In the genomic region with DNA sequence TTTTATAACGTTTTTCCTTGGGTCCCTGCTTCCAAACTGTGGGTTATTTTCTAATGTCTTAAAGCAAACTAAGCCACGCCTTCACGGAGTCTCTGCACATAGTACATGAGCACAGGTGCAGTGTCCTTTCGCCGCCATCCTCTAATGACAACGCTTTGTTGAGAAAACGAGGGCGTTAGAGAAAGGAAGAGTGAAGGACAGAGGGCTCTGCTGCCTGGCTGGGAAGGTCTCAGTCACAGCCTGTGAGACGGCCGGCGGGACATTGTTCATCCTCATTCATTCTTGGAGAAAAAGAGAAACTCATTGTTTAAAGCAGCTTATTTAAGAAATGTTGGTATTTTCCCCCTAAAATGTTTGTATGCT, we compare ENCODE assay signal across 10 cellular contexts. TPM values are rescaled to one million over a fixed set of nuclear protein-coding genes. Genes with fewer than 3 reads are reported as not detected.
DNase-seq lines count a peak whose midpoint lies in the region; ATAC-seq and TF ChIP-seq lines count a peak whose summit lies in the region.
"Had no signal": no experiment of that assay in that cellular context is flagged by ENCODE, and none has a peak within 500 bp of the region (broad histone marks: within the 10 kb centered on the region; RNA-seq: fewer than 3 reads in every experiment).

No MANE protein-coding gene starts in this region.

- H3K4me3 Mint-ChIP-seq in mesothelial cell of epicardium: peak overlapping the region; percentile 51
- H3K4me3 Mint-ChIP-seq in naive thymus-derived CD8-positive, alpha-beta T cell: peak overlapping the region in 1 of 10 donors; percentile 51

- no peak overlapping the region for H3K27ac ChIP-seq in brain microvascular endothelial cell

- in situ Hi-C loops in brain microvascular endothelial cell (cut with HindIII; ENCODE audit: low pct_ligation_motif_present, low sequenced_read_pairs): no loop called here

- H3K9me3 Mint-ChIP-seq in mesothelial cell of epicardium: no peaks in the 10 kb centered on the region
- H3K9me3 Mint-ChIP-seq in naive thymus-derived CD8-positive, alpha-beta T cell: no peaks in the 10 kb centered on the region
- H3K9me3 Mint-ChIP-seq: CD14-positive monocyte had no signal

- no peak for TF ChIP-seq CTCF in brain microvascular endothelial cell (IDR thresholded peaks at IDR 0.05; ENCODE audit: low read depth, low read length, missing control alignments)
- TF ChIP-seq CTCF in mesothelial cell of epicardium (IDR thresholded peaks at IDR 0.05; ENCODE audit: unreplicated experiment): no peak

- peak overlapping the region; percentile 39 for H3K4me3 ChIP-seq in brain microvascular endothelial cell (ENCODE audit: low read depth, low read length)

- H3K27ac Mint-ChIP-seq in mesothelial cell of epicardium: no peak overlapping the region
- no peak overlapping the region for H3K27ac Mint-ChIP-seq in naive thymus-derived CD8-positive, alpha-beta T cell
- H3K27ac Mint-ChIP-seq: CD14-positive monocyte had no signal

- H3K4me1 Mint-ChIP-seq in mesothelial cell of epicardium: peaks cover 9% of the 10 kb centered on the region
- peaks cover 2 to 11% (median 5%) of the 10 kb centered on the region in 4 donors for H3K4me1 Mint-ChIP-seq in naive thymus-derived CD8-positive, alpha-beta T cell

- ATAC-seq in left ventricle myocardium superior (peak; percentile 22), HG02798 (IDR thresholded peaks at IDR 0.05; ENCODE audit: poor library complexity, unreplicated experiment) (no peak), GM18498 (IDR thresholded peaks at IDR 0.05; ENCODE audit: unreplicated experiment) (no peak)
- ATAC-seq in naive thymus-derived CD8-positive, alpha-beta T cell: no peak

- no peaks in the 10 kb centered on the region for H3K36me3 Mint-ChIP-seq in mesothelial cell of epicardium
- no peaks in the 10 kb centered on the region for H3K36me3 Mint-ChIP-seq in naive thymus-derived CD8-positive, alpha-beta T cell
- H3K36me3 Mint-ChIP-seq: CD14-positive monocyte had no signal

- no peaks in the 10 kb centered on the region for H3K36me3 ChIP-seq in brain microvascular endothelial cell (replicated peaks)

- POLR2A ChIA-PET in naive thymus-derived CD8-positive, alpha-beta T cell (lab: Charles Lee): interaction anchor here (0.6 kb wide), 1 partner anchor 119 kb away, joined by 4 read pairs; no protein-coding TSS in a partner anchor

- intact Hi-C loops in left ventricle myocardium superior (cut with micrococcal nuclease) (loop anchor here (5.0 kb wide), 2 partner anchors 154 to 209 kb away; no protein-coding TSS in a partner anchor), cardiac septum (cut with DNase I) (loop anchor here (2.0 to 10.0 kb wide), 5 partner anchors 59 to 218 kb away; partner anchors contain the start of gene EEF1AKMT1)

- H3K27me3 Mint-ChIP-seq in mesothelial cell of epicardium (ENCODE audit: low read depth): peaks cover 3% of the 10 kb centered on the region
- peaks cover 0 to 8% (median 2%) of the 10 kb centered on the region in 5 donors for H3K27me3 Mint-ChIP-seq in naive thymus-derived CD8-positive, alpha-beta T cell

- DNase-seq in left ventricle myocardium superior (no peak), cardiac septum (ENCODE audit: low spot score) (no peak), brain microvascular endothelial cell (no peak), mesothelial cell of epicardium (ENCODE audit: low spot score in 2 of 2, unreplicated experiment in 2 of 2) (no peak), cerebellar nuclear complex (lab: John Stamatoyannopoulos, UW) (no peak)
- DNase-seq in naive thymus-derived CD8-positive, alpha-beta T cell: no peak
- DNase-seq: NCI-H524 treated with DMSO at 0.1 percent for 48 hours had no signal

- H3K27me3 ChIP-seq in brain microvascular endothelial cell (replicated peaks): no peaks in the 10 kb centered on the region

RNA-seq across cellular contexts. Expression of gene IL17D, which starts 9.5 kb away (rescaled TPM):
- total RNA-seq in left ventricle myocardium superior (0.55 TPM), cardiac septum (2.4 TPM), mesothelial cell of epicardium (5.4 to 6.2 TPM (median 5.9 TPM) in 3 replicates)
- total RNA-seq in naive thymus-derived CD8-positive, alpha-beta T cell: under 1 TPM; 0.22 to 0.26 TPM
- under 1 TPM; 0.11 to 0.50 (median 0.16) TPM for polyA plus RNA-seq in naive thymus-derived CD8-positive, alpha-beta T cell
- polyA plus RNA-seq: CD14-positive monocyte had no signal
